In genomic region chr2:24853046-24853445, GRCh38 we compare ENCODE assay signal across 7 cellular contexts.
"Had no signal": no experiment of that assay in that cellular context is flagged by ENCODE, and none has a peak within 500 bp of the region (broad histone marks: within the 10 kb centered on the region; RNA-seq: fewer than 3 reads in every experiment).

No MANE protein-coding gene starts in this region.

- H2AFZ ChIP-seq: GM23248 had no signal

- H3K4me3 ChIP-seq: GM23248, HAP-1 had no signal

- H3K9ac ChIP-seq: GM23248 had no signal

- DNase-seq: GM23248, GOT3, H7, HFFc6 had no signal

- FAIRE-seq: HepG2 had no signal

- H3K27ac ChIP-seq: GM23248, HL-60 had no signal

- H3K4me1 ChIP-seq: HAP-1 had no signal
